1 cellular context compared by ENCODE assay signal in the genomic region with DNA sequence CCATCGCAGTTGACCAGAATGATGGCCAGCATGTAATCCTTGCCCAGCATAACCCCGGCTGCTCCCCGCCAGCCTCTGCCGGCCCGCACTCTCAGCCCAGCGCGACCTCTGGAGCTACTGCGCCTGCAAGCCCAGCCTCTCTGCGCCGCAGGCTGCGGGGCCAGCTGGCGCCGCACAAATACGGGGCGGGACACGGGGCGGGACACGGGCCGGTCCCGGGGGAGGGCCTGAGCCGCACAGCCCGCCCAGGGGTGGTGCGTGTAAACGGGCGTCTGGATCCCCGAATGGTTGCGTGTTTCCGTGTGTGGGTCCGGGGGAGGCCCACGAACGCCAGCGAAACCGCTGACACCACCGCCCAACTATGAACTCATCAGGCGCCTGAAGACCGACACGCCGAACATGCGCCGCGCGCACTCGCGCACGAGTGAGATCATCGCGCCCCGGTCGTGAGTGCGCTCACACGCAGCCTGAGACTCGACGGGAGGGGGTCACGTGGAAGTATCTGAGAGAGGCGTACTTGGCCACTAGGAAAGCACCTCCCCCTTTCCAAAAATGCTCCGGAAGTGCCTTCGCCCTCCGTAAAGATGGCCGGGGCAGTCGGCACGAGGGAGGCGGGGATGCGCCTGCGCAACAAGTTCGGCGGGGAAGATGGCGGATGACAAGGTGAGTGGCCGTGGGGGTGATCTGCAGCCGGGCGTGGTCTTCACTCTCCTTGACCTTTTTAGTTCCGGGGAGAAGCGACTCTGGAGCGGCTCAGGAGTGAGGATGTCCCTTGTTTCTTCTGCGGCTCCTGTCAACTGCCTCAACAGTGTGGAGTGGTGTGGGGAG.
A peak's percentile ranks its signal among the peaks of the same experiment; 100 is the strongest.
TF ChIP-seq lines count a peak whose summit lies in the region.

Gene APBB3 (minus strand): TSS at position 403 of the 828 bp plus-strand sequence. CDS start 353 bp downstream, at position 50.
Gene SLC35A4 (plus strand): TSS at position 633 of the 828 bp plus-strand sequence. CDS start 2,342 bp downstream, outside the sequence.

TF ChIP-seq in HepG2, 621 proteins besides CTCF, POLR2A, EP300 and RAD21 (continued from another document and continues in another):
- TF ChIP-seq TFDP2 (CRISPR knock-in tag; IDR thresholded peaks at IDR 0.05), result peak; percentile 25; the same call in 1 of the 2 replicates
- TF ChIP-seq ZNF839 (CRISPR knock-in tag; IDR thresholded peaks at IDR 0.05; ENCODE audit: borderline replicate concordance), result 0 out of 2 replicates have a peak, but pooled peaks have one; percentile 11
- peak; percentile 54; the same call in 1 of the 2 replicates for TF ChIP-seq ZFX (CRISPR knock-in tag; IDR thresholded peaks at IDR 0.05; ENCODE audit: low read depth)
- TF ChIP-seq, protein P1, sequence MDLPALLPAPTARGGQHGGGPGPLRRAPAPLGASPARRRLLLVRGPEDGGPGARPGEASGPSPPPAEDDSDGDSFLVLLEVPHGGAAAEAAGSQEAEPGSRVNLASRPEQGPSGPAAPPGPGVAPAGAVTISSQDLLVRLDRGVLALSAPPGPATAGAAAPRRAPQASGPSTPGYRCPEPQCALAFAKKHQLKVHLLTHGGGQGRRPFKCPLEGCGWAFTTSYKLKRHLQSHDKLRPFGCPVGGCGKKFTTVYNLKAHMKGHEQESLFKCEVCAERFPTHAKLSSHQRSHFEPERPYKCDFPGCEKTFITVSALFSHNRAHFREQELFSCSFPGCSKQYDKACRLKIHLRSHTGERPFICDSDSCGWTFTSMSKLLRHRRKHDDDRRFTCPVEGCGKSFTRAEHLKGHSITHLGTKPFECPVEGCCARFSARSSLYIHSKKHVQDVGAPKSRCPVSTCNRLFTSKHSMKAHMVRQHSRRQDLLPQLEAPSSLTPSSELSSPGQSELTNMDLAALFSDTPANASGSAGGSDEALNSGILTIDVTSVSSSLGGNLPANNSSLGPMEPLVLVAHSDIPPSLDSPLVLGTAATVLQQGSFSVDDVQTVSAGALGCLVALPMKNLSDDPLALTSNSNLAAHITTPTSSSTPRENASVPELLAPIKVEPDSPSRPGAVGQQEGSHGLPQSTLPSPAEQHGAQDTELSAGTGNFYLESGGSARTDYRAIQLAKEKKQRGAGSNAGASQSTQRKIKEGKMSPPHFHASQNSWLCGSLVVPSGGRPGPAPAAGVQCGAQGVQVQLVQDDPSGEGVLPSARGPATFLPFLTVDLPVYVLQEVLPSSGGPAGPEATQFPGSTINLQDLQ (CRISPR knock-in tag; IDR thresholded peaks at IDR 0.05), result no peak
- no peak for TF ChIP-seq ZSCAN25 (CRISPR knock-in tag; IDR thresholded peaks at IDR 0.05)
- TF ChIP-seq, protein P2, sequence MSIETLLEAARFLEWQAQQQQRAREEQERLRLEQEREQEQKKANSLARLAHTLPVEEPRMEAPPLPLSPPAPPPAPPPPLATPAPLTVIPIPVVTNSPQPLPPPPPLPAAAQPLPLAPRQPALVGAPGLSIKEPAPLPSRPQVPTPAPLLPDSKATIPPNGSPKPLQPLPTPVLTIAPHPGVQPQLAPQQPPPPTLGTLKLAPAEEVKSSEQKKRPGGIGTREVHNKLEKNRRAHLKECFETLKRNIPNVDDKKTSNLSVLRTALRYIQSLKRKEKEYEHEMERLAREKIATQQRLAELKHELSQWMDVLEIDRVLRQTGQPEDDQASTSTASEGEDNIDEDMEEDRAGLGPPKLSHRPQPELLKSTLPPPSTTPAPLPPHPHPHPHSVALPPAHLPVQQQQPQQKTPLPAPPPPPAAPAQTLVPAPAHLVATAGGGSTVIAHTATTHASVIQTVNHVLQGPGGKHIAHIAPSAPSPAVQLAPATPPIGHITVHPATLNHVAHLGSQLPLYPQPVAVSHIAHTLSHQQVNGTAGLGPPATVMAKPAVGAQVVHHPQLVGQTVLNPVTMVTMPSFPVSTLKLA (IDR thresholded peaks at IDR 0.05), result no peak
- no peak for TF ChIP-seq CAMTA2 (CRISPR knock-in tag; IDR thresholded peaks at IDR 0.05; ENCODE audit: borderline replicate concordance)
- TF ChIP-seq ZNF20 (CRISPR knock-in tag; IDR thresholded peaks at IDR 0.05), result no peak
- no peak for TF ChIP-seq RXRB (CRISPR knock-in tag; IDR thresholded peaks at IDR 0.05; ENCODE audit: borderline replicate concordance)
- TF ChIP-seq, protein P3, sequence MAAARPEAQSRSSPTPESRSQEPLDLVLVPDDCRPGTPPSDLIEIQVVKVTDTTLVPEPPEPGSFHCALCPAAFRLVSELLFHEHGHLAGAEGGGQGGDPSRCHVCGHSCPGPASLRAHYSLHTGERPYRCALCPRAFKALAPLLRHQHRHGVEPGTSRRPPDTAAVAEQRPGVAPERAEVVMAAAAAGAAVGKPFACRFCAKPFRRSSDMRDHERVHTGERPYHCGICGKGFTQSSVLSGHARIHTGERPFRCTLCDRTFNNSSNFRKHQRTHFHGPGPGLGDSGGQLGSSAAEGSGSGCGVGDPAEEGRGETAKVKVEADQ (CRISPR knock-in tag; IDR thresholded peaks at IDR 0.05; ENCODE audit: borderline replicate concordance), result no peak
- no peak for TF ChIP-seq ZNF30 (CRISPR knock-in tag; IDR thresholded peaks at IDR 0.05)
- peak; percentile 23; the same call in 1 of the 2 replicates for TF ChIP-seq THAP9 (CRISPR knock-in tag; IDR thresholded peaks at IDR 0.05; ENCODE audit: borderline replicate concordance)
- TF ChIP-seq ZNF879 (CRISPR knock-in tag; IDR thresholded peaks at IDR 0.05), result no peak
- no peak for TF ChIP-seq THYN1 (CRISPR knock-in tag; IDR thresholded peaks at IDR 0.05; ENCODE audit: borderline replicate concordance, low read depth)
- TF ChIP-seq THAP8 (CRISPR knock-in tag; IDR thresholded peaks at IDR 0.05; ENCODE audit: borderline replicate concordance), result no peak
- no peak for TF ChIP-seq ELF1 (CRISPR knock-in tag; IDR thresholded peaks at IDR 0.05)
- TF ChIP-seq MTA1 (CRISPR knock-in tag; IDR thresholded peaks at IDR 0.05; ENCODE audit: borderline replicate concordance), result peak; percentile 45; the same call in 1 of the 2 replicates
- TF ChIP-seq HNF4G (IDR thresholded peaks at IDR 0.05; ENCODE audit: borderline replicate concordance, low read depth, low read length), result no peak
- no peak for TF ChIP-seq HNF4G (CRISPR knock-in tag; IDR thresholded peaks at IDR 0.05; ENCODE audit: borderline replicate concordance, low read depth)
- TF ChIP-seq, protein P4, sequence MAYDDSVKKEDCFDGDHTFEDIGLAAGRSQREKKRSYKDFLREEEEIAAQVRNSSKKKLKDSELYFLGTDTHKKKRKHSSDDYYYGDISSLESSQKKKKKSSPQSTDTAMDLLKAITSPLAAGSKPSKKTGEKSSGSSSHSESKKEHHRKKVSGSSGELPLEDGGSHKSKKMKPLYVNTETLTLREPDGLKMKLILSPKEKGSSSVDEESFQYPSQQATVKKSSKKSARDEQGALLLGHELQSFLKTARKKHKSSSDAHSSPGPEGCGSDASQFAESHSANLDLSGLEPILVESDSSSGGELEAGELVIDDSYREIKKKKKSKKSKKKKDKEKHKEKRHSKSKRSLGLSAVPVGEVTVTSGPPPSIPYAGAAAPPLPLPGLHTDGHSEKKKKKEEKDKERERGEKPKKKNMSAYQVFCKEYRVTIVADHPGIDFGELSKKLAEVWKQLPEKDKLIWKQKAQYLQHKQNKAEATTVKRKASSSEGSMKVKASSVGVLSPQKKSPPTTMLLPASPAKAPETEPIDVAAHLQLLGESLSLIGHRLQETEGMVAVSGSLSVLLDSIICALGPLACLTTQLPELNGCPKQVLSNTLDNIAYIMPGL (CRISPR knock-in tag; IDR thresholded peaks at IDR 0.05; ENCODE audit: borderline replicate concordance in 1 of 2, low read depth in 1 of 2), result 0 out of 4 replicates have a peak, but pooled peaks of 1 of the 2 experiments have one; percentile 41
- TF ChIP-seq ZNF574 (CRISPR knock-in tag; IDR thresholded peaks at IDR 0.05), result no peak; the same call in 1 of the 2 replicates
- no peak for TF ChIP-seq ZNF569 (CRISPR knock-in tag; IDR thresholded peaks at IDR 0.05; ENCODE audit: borderline replicate concordance)
- TF ChIP-seq TCF7 (IDR thresholded peaks at IDR 0.05; ENCODE audit: low read depth), result no peak
- TF ChIP-seq ZKSCAN1 (IDR thresholded peaks at IDR 0.05; ENCODE audit: low read length), result no peak
- no peak for TF ChIP-seq XRCC5 (optimal IDR thresholded peaks at IDR 0.05; ENCODE audit: low read length)
- no peak for TF ChIP-seq ZNF234 (CRISPR knock-in tag; conservative IDR thresholded peaks at IDR 0.05)
- TF ChIP-seq, protein P5, sequence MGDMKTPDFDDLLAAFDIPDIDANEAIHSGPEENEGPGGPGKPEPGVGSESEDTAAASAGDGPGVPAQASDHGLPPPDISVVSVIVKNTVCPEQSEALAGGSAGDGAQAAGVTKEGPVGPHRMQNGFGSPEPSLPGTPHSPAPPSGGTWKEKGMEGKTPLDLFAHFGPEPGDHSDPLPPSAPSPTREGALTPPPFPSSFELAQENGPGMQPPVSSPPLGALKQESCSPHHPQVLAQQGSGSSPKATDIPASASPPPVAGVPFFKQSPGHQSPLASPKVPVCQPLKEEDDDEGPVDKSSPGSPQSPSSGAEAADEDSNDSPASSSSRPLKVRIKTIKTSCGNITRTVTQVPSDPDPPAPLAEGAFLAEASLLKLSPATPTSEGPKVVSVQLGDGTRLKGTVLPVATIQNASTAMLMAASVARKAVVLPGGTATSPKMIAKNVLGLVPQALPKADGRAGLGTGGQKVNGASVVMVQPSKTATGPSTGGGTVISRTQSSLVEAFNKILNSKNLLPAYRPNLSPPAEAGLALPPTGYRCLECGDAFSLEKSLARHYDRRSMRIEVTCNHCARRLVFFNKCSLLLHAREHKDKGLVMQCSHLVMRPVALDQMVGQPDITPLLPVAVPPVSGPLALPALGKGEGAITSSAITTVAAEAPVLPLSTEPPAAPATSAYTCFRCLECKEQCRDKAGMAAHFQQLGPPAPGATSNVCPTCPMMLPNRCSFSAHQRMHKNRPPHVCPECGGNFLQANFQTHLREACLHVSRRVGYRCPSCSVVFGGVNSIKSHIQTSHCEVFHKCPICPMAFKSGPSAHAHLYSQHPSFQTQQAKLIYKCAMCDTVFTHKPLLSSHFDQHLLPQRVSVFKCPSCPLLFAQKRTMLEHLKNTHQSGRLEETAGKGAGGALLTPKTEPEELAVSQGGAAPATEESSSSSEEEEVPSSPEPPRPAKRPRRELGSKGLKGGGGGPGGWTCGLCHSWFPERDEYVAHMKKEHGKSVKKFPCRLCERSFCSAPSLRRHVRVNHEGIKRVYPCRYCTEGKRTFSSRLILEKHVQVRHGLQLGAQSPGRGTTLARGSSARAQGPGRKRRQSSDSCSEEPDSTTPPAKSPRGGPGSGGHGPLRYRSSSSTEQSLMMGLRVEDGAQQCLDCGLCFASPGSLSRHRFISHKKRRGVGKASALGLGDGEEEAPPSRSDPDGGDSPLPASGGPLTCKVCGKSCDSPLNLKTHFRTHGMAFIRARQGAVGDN (CRISPR knock-in tag; IDR thresholded peaks at IDR 0.05), result peak; percentile 81
- no peak for TF ChIP-seq ZNF382 (CRISPR knock-in tag; IDR thresholded peaks at IDR 0.05; ENCODE audit: borderline replicate concordance)
- peak; percentile 46; the same call in 1 of the 2 replicates for TF ChIP-seq ZNF777 (CRISPR knock-in tag; IDR thresholded peaks at IDR 0.05)
- no peak for TF ChIP-seq ZNF563 (CRISPR knock-in tag; IDR thresholded peaks at IDR 0.05)
- no peak for TF ChIP-seq ZNF496 (CRISPR knock-in tag; IDR thresholded peaks at IDR 0.05; ENCODE audit: insufficient replicate concordance)
